21 cellular contexts compared by ENCODE assay signal in the genomic region with DNA sequence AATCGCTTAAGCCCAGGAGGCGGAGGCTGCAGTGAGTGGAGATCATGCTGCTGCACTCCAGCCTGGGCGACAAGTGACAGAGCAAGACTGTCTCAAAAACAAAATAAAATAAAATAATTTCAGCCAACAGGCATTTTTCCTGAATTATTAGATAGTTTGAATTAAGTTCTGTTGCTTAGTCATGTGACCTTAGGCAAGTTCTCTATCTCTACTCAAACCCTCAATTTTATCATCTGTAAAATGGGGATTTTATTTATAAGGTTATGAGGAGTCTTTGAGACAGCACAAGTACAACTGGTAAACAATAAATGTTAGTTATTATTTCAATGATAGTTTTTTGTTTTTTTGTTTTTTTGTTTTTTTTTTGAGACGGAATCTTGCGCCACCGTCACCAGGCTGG. TPM values are rescaled to one million over a fixed set of nuclear protein-coding genes. Genes with fewer than 3 reads are reported as not detected.
DNase-seq lines count a peak whose midpoint lies in the region; ATAC-seq and TF ChIP-seq lines count a peak whose summit lies in the region.
"Had no signal": no experiment of that assay in that cellular context is flagged by ENCODE, and none has a peak within 500 bp of the region (broad histone marks: within the 10 kb centered on the region; RNA-seq: fewer than 3 reads in every experiment).

No MANE protein-coding gene starts in this region.

- no peak overlapping the region for H3K27ac Mint-ChIP-seq in stimulated activated naive CD8-positive, alpha-beta T cell treated with anti-CD3 and anti-CD28 coated beads, Interleukin-15, amount 100 ng/mL, for 72 hours
- no peak overlapping the region for H3K27ac Mint-ChIP-seq in glutamatergic neuron (ENCODE audit: unreplicated experiment)
- H3K27ac Mint-ChIP-seq: IgD-negative memory B cell had no signal

- peaks cover 32% of the 10 kb centered on the region; the same call in 1 of the 2 replicates for H3K79me2 ChIP-seq in KMS-11 (ENCODE audit: insufficient read depth, low read depth)

- H3K9me3 ChIP-seq in RWPE2 (ENCODE audit: severe bottlenecking) (no peaks in the 10 kb centered on the region), psoas muscle (no peaks in the 10 kb centered on the region)

- no peak overlapping the region for H3K9ac ChIP-seq in KMS-11

- H3K4me2 ChIP-seq in KMS-11: peak overlapping the region; percentile 44; the same call in 1 of the 2 replicates

- H3K4me1 ChIP-seq in KMS-11 (ENCODE audit: low read depth, poor library complexity, severe bottlenecking): peaks cover 39% of the 10 kb centered on the region
- H3K4me1 ChIP-seq in RWPE2 (ENCODE audit: insufficient read depth, poor library complexity, severe bottlenecking): peaks cover 72% of the 10 kb centered on the region
- H3K4me1 ChIP-seq in foreskin keratinocyte: peaks cover 37% of the 10 kb centered on the region
- H3K4me1 ChIP-seq in psoas muscle: peaks cover 68% of the 10 kb centered on the region
- H3K4me1 ChIP-seq: BE2C had no signal

- DNase-seq in RWPE2 (ENCODE audit: low spot score): no peak
- DNase-seq in foreskin keratinocyte: no peak
- DNase-seq in psoas muscle: no peak
- no peak for DNase-seq in stimulated activated naive CD8-positive, alpha-beta T cell treated with anti-CD3 and anti-CD28 coated beads, Interleukin-15, amount 100 ng/mL, for 72 hours
- DNase-seq in T-helper 9 cell: no peak
- DNase-seq in glutamatergic neuron: no peak
- DNase-seq: BE2C, GDM1, GOT3, HCEC 1CT, Kasumi-1, NCI-H1417, NCI-H1694 treated with DMSO at 0.1 percent for 48 hours, NCI-H2081 treated with DMSO at 0.1 percent for 48 hours, NCI-H446 treated with DMSO at 0.1 percent for 48 hours, NCI-H526 treated with DMSO at 0.1 percent for 48 hours, OCI-M1, SHP77 treated with DMSO at 0.1 percent for 48 hours had no signal

- H3K27me3 ChIP-seq in KMS-11 (ENCODE audit: insufficient read depth, low read depth): no peaks in the 10 kb centered on the region
- no peaks in the 10 kb centered on the region for H3K27me3 ChIP-seq in RWPE2 (ENCODE audit: insufficient read depth, poor library complexity, severe bottlenecking)
- H3K27me3 ChIP-seq in foreskin keratinocyte: no peaks in the 10 kb centered on the region
- H3K27me3 ChIP-seq in psoas muscle (ENCODE audit: insufficient read depth in 3 of 3, low read length in 2 of 3): no peaks in the 10 kb centered on the region

- H3K36me3 ChIP-seq in KMS-11 (ENCODE audit: insufficient read depth) (no peaks in the 10 kb centered on the region), RWPE2 (ENCODE audit: low read depth) (peaks cover 20% of the 10 kb centered on the region), psoas muscle (ENCODE audit: insufficient read depth in 1 of 2, low read depth in 1 of 2) (peaks cover 0 to 5% of the 10 kb centered on the region in 2 donors)
- H3K36me3 ChIP-seq: BE2C had no signal

- no peak overlapping the region for H2AFZ ChIP-seq in KMS-11 (ENCODE audit: low read depth)

- ATAC-seq in RWPE2 (ENCODE audit: low read depth) (no peak), foreskin keratinocyte (no peak), psoas muscle (no peak)
- no peak for ATAC-seq in stimulated activated naive CD8-positive, alpha-beta T cell treated with anti-CD3 and anti-CD28 coated beads, Interleukin-15, amount 100 ng/mL, for 72 hours

- peaks cover 44% of the 10 kb centered on the region for H3K4me1 Mint-ChIP-seq in stimulated activated naive CD8-positive, alpha-beta T cell treated with anti-CD3 and anti-CD28 coated beads, Interleukin-15, amount 100 ng/mL, for 72 hours
- H3K4me1 Mint-ChIP-seq in glutamatergic neuron (ENCODE audit: low read depth, unreplicated experiment): no peaks in the 10 kb centered on the region

- no peaks in the 10 kb centered on the region for H4K20me1 ChIP-seq in KMS-11 (ENCODE audit: insufficient read depth)

- intact Hi-C loops in psoas muscle (cut with DNase I): no loop called here

- H3K27me3 Mint-ChIP-seq in stimulated activated naive CD8-positive, alpha-beta T cell treated with anti-CD3 and anti-CD28 coated beads, Interleukin-15, amount 100 ng/mL, for 72 hours: no peaks in the 10 kb centered on the region
- H3K27me3 Mint-ChIP-seq in glutamatergic neuron (ENCODE audit: unreplicated experiment): peaks cover 2% of the 10 kb centered on the region
- H3K27me3 Mint-ChIP-seq: IgD-negative memory B cell had no signal

- no peaks in the 10 kb centered on the region for H3K36me3 Mint-ChIP-seq in glutamatergic neuron (ENCODE audit: unreplicated experiment)

- H3K4me3 Mint-ChIP-seq in stimulated activated naive CD8-positive, alpha-beta T cell treated with anti-CD3 and anti-CD28 coated beads, Interleukin-15, amount 100 ng/mL, for 72 hours: no peak overlapping the region
- H3K4me3 Mint-ChIP-seq in glutamatergic neuron (ENCODE audit: unreplicated experiment): no peak overlapping the region

- peaks cover 0 to 6% of the 10 kb centered on the region in 2 donors for H3K9me3 Mint-ChIP-seq in stimulated activated naive CD8-positive, alpha-beta T cell treated with anti-CD3 and anti-CD28 coated beads, Interleukin-15, amount 100 ng/mL, for 72 hours
- H3K9me3 Mint-ChIP-seq in glutamatergic neuron (ENCODE audit: unreplicated experiment): peaks cover 2% of the 10 kb centered on the region
- H3K9me3 Mint-ChIP-seq: IgD-negative memory B cell had no signal

- WGBS in psoas muscle, 3 donors: 96 to 99% (median 98%) methylated on average over 6 of the region's 6 CpGs

- H3K4me3 ChIP-seq in KMS-11 (IDR thresholded peaks at IDR 0.05; ENCODE audit: insufficient read depth, low read depth, low read length) (no peak overlapping the region), RWPE2 (ENCODE audit: severe bottlenecking) (no peak overlapping the region), psoas muscle (no peak overlapping the region)
- H3K4me3 ChIP-seq: SK-N-MC had no signal

- H3K27ac ChIP-seq in KMS-11: no peak overlapping the region
- H3K27ac ChIP-seq in RWPE2 (ENCODE audit: poor library complexity, severe bottlenecking): peak overlapping the region; percentile 100
- H3K27ac ChIP-seq in foreskin keratinocyte: peak overlapping the region; percentile 19
- peak overlapping the region; percentile 97 for H3K27ac ChIP-seq in psoas muscle
- H3K27ac ChIP-seq: SK-N-MC had no signal

- TF ChIP-seq CTCF in KMS-11 (conservative IDR thresholded peaks at IDR 0.05; ENCODE audit: low read depth, low read length) (no peak), RWPE2 (IDR thresholded peaks at IDR 0.05; ENCODE audit: poor library complexity, severe bottlenecking) (no peak), foreskin keratinocyte (conservative IDR thresholded peaks at IDR 0.05) (no peak), psoas muscle (IDR thresholded peaks at IDR 0.05) (no peak), glutamatergic neuron (IDR thresholded peaks at IDR 0.05; ENCODE audit: partially characterized antibody, unreplicated experiment) (no peak)

RNA-seq across cellular contexts. Expression of a gene that starts 13.0 kb away (rescaled TPM):
- total RNA-seq in foreskin keratinocyte: 131 and 132 TPM in 2 replicates
- polyA plus RNA-seq in foreskin keratinocyte: 110 and 120 TPM in 2 replicates
- total RNA-seq in psoas muscle: 100 to 1,000 TPM in 3 of 4 donors, 10 to 100 TPM in 1; 46.5 to 174 (median 152) TPM
- 100 to 1,000 TPM in 1 of 3 donors, 10 to 100 TPM in 2; 67.6 to 142 (median 70.2) TPM for polyA plus RNA-seq in psoas muscle
- not detected for total RNA-seq in glutamatergic neuron (ENCODE audit: unreplicated experiment)

Comparison
In these comparisons a context has a peak if more than half of its experiments do, and no peak if none do; other contexts are left out.
1. RNA of a gene that starts 13.0 kb away (total RNA-seq): 46.5 to 174 TPM in psoas muscle and 131 to 132 TPM in foreskin keratinocyte; not detected in glutamatergic neuron (single experiment); every median in the first group is over 10 times any median in the second.